ENCODE assay signal across 8 cellular contexts in the genomic region with DNA sequence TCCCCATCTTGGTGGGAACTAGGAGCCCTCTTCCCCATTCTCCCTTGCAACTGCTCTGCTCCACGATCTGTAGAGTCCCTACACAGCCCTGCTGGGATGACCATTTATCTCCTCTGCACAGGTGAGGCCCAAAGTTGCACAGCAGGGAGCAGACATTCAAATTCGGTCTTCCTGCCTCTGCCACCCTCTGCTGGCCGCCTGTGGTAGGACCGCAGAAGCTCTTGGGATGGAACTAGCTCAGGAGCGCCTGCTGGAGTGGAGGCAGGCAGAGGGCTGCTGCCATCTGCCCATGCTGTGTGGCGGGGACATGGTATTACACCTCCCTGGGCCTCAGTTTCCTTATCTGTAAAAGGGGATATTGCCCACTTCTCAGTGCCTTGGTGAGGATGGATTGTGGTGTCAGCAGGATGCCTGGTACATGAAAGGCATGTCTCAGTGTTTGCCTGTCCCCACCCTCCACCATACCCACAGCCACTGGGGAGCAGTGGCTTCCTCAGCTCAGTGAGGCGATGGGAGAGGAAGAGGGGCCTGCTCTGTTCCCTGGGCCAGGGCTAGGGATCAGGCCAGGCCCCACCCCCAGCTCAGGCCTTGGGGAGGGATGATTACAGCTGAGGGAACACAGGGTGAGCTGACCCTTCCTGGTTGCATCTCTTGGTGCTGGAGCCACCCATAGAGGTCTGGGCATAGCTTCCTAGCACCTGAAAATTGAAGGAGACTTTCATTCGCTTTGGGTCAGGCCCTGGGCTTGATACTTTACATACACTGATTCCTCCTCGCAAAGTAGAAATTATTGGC. TPM values are rescaled to one million over a fixed set of nuclear protein-coding genes. Genes with fewer than 3 reads are reported as not detected.
DNase-seq lines count a peak whose midpoint lies in the region; ATAC-seq and TF ChIP-seq lines count a peak whose summit lies in the region.

No MANE protein-coding gene starts in this region.

- no peak overlapping the region for H3K4me3 Mint-ChIP-seq in T-cell

- H3K27me3 Mint-ChIP-seq in T-cell: no peaks in the 10 kb centered on the region

- H3K36me3 Mint-ChIP-seq in T-cell: no peaks in the 10 kb centered on the region

- DNase-seq in HFF-Myc (ENCODE audit: extremely low read depth, low read depth) (no peak), NCI-H128 (lab: John Stamatoyannopoulos, UW; ENCODE audit: unreplicated experiment) (peak; percentile 21), T-cell (peak; percentile 55 to 83 (median 74)), left cardiac atrium (peak; percentile 79), putamen (ENCODE audit: low spot score) (peak; percentile 53), OCI-M2 (lab: John Stamatoyannopoulos, UW; ENCODE audit: unreplicated experiment) (no peak)
- DNase-seq in activated naive CD8-positive, alpha-beta T cell treated with anti-CD3 and anti-CD28 coated beads, Interleukin-2, amount 50 U/mL, for 16 hours (ENCODE audit: low read depth, low spot score): peak; percentile 50

- H3K4me3 ChIP-seq in HFF-Myc (replicated peaks; ENCODE audit: low read depth, low read length): no peak overlapping the region

- peak; percentile 88 for TF ChIP-seq CTCF in GM12801 (IDR thresholded peaks at IDR 0.05; ENCODE audit: extremely low read depth, insufficient read length)
- peak; percentile 96 for TF ChIP-seq CTCF in HFF-Myc (IDR thresholded peaks at IDR 0.05; ENCODE audit: low read depth, low read length, missing control alignments)

- POLR2A ChIA-PET in T-cell (lab: Charles Lee): interaction anchor here (0.6 kb wide), 2 partner anchors 44 kb away, joined by 3 to 4 read pairs; no protein-coding TSS in a partner anchor

- CTCF ChIA-PET in T-cell (lab: Charles Lee): interaction anchor here (0.6 to 3.9 kb wide), 17 partner anchors 9 to 518 kb away, joined by 3 to 79 read pairs (median 5); a partner anchor contains a TSS

- H3K27ac Mint-ChIP-seq in T-cell: peak overlapping the region in 1 of 2 donors; percentile 70

- peak; percentile 91 to 99 (median 95) for ATAC-seq in T-cell (replicated peaks in 1 of 4)
- ATAC-seq in left cardiac atrium: peak; percentile 81 to 83

- intact Hi-C loops in left cardiac atrium (cut with DNase I): loop anchor here (1.0 to 5.0 kb wide), 3 partner anchors 44 to 284 kb away; no protein-coding TSS in a partner anchor

- no peaks in the 10 kb centered on the region for H3K9me3 Mint-ChIP-seq in T-cell

- peaks cover 4 to 6% (median 4%) of the 10 kb centered on the region in 3 donors for H3K4me1 Mint-ChIP-seq in T-cell

RNA-seq across cellular contexts. Expression of a gene that starts 11.3 kb away (rescaled TPM):
- under 1 TPM in 1 of 5 donors, not detected in 4; 0.79 TPM for total RNA-seq in T-cell
- under 1 TPM in 1 of 2 donors, not detected in 1; 0.97 TPM for total RNA-seq in left cardiac atrium

RNA-seq across cellular contexts. Expression of a gene that starts 24.6 kb away (rescaled TPM):
- total RNA-seq in T-cell: 1 to 10 TPM; 3.1 to 6.4 (median 4.0) TPM
- 1 to 10 TPM; 5.6 to 5.9 TPM for total RNA-seq in left cardiac atrium

RNA-seq across cellular contexts. Expression of a gene that starts 36.7 kb away (rescaled TPM):
- total RNA-seq in T-cell (1 to 10 TPM in 1 of 5 donors, under 1 TPM in 4; 0.15 to 1.7 (median 0.44) TPM), left cardiac atrium (10 to 100 TPM in 1 of 2 donors, 1 to 10 TPM in 1; 7.5 to 11.1 TPM)

RNA-seq across cellular contexts. Expression of a gene that starts 57.1 kb away (rescaled TPM):
- total RNA-seq in T-cell (under 1 TPM in 1 of 5 donors, not detected in 4; 0.19 TPM), left cardiac atrium (not detected)

Comparison
In these comparisons a context has a peak if more than half of its experiments do, and no peak if none do; other contexts are left out.
1. DNase-seq: peak in NCI-H128 (single experiment), T-cell (34 of 34), activated naive CD8-positive, alpha-beta T cell treated with anti-CD3 and anti-CD28 coated beads, Interleukin-2, amount 50 U/mL, for 16 hours (single experiment), left cardiac atrium (single experiment) and putamen (single experiment); none in HFF-Myc (single experiment) and OCI-M2 (single experiment).